12 cellular contexts compared by ENCODE assay signal in the genomic region with DNA sequence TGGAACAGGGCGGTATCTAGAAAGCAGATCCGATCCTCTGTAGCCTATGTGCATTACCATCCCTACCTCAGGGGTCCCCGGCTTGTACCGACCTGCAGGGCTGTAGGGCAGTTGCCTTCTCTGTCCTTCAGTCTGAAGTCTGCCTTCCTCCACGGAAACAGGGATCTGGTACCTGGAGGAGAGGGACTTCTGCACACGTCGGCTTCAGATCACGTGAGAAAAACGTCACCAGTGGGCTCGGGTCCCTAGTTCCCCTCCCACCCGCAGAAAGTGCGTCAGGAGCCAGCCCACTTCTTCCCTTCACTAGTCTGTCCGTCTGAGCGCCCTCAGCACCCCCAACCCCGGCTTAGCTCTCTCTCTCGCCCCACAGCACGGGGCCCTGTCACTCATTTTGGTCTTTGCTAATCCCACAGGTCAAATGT. TPM values are rescaled to one million over a fixed set of nuclear protein-coding genes. Genes with fewer than 3 reads are reported as not detected.
DNase-seq lines count a peak whose midpoint lies in the region; ATAC-seq and TF ChIP-seq lines count a peak whose summit lies in the region.
"Had no signal": no experiment of that assay in that cellular context is flagged by ENCODE, and none has a peak within 500 bp of the region (broad histone marks: within the 10 kb centered on the region; RNA-seq: fewer than 3 reads in every experiment).

A gene with protein sequence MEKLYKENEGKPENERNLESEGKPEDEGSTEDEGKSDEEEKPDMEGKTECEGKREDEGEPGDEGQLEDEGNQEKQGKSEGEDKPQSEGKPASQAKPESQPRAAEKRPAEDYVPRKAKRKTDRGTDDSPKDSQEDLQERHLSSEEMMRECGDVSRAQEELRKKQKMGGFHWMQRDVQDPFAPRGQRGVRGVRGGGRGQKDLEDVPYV (minus strand): TSS at position 170 of the 422 bp plus-strand sequence. CDS start 2,187 bp downstream, outside the sequence.

- no peak for TF ChIP-seq EP300 in suprapubic skin (IDR thresholded peaks at IDR 0.05)
- no peak for TF ChIP-seq EP300 in transverse colon (IDR thresholded peaks at IDR 0.05; ENCODE audit: low read depth)

- peaks cover 70% of the 10 kb centered on the region for H3K27me3 Mint-ChIP-seq in activated T-cell treated with anti-CD3 and anti-CD28 coated beads, Interleukin-2, amount 50 U/mL, for 24 hours
- H3K27me3 Mint-ChIP-seq in activated T-helper 17 cell treated with anti-CD3 and anti-CD28 coated beads, Interleukin-2, amount 50 U/mL, for 72 hours: peaks cover 35% of the 10 kb centered on the region

- H3K4me3 Mint-ChIP-seq in activated T-cell treated with anti-CD3 and anti-CD28 coated beads, Interleukin-2, amount 50 U/mL, for 24 hours: peak within 1 kb of the TSS; percentile 39
- peak within 1 kb of the TSS; percentile 39 for H3K4me3 Mint-ChIP-seq in activated T-helper 17 cell treated with anti-CD3 and anti-CD28 coated beads, Interleukin-2, amount 50 U/mL, for 72 hours
- H3K4me3 Mint-ChIP-seq: HFFc6 had no signal

- H3K27ac Mint-ChIP-seq in activated T-cell treated with anti-CD3 and anti-CD28 coated beads, Interleukin-2, amount 50 U/mL, for 24 hours: no peak within 1 kb of the TSS
- no peak within 1 kb of the TSS for H3K27ac Mint-ChIP-seq in activated T-helper 17 cell treated with anti-CD3 and anti-CD28 coated beads, Interleukin-2, amount 50 U/mL, for 72 hours
- H3K27ac Mint-ChIP-seq: HFFc6 had no signal

- no peak for TF ChIP-seq POLR2A in suprapubic skin (IDR thresholded peaks at IDR 0.05)
- no peak for TF ChIP-seq POLR2A in transverse colon (IDR thresholded peaks at IDR 0.05)

- intact Hi-C loops in transverse colon (cut with DNase I; ENCODE audit: low total_unique reads): no loop called here

- ATAC-seq in activated T-helper 17 cell treated with anti-CD3 and anti-CD28 coated beads, Interleukin-2, amount 50 U/mL, for 72 hours (replicated peaks): no peak
- no peak for ATAC-seq in GM21515 (IDR thresholded peaks at IDR 0.05; ENCODE audit: unreplicated experiment)

- peaks cover 6% of the 10 kb centered on the region for H3K4me1 ChIP-seq in suprapubic skin
- H3K4me1 ChIP-seq in transverse colon: no peaks in the 10 kb centered on the region

- TF ChIP-seq CTCF in suprapubic skin (IDR thresholded peaks at IDR 0.05) (no peak), transverse colon (IDR thresholded peaks at IDR 0.05) (no peak)

- H3K4me1 Mint-ChIP-seq in activated T-cell treated with anti-CD3 and anti-CD28 coated beads, Interleukin-2, amount 50 U/mL, for 24 hours (ENCODE audit: low read depth): peaks cover 6% of the 10 kb centered on the region
- no peaks in the 10 kb centered on the region for H3K4me1 Mint-ChIP-seq in activated T-helper 17 cell treated with anti-CD3 and anti-CD28 coated beads, Interleukin-2, amount 50 U/mL, for 72 hours

- H3K4me3 ChIP-seq in suprapubic skin (peak within 1 kb of the TSS; percentile 5), transverse colon (no peak within 1 kb of the TSS)

- H3K27me3 ChIP-seq in suprapubic skin (peaks cover 3% of the 10 kb centered on the region), transverse colon (peaks cover 2% of the 10 kb centered on the region)

- H3K36me3 ChIP-seq in suprapubic skin (no peaks in the 10 kb centered on the region), transverse colon (no peaks in the 10 kb centered on the region)

- no peak for DNase-seq in activated T-cell treated with anti-CD3 and anti-CD28 coated beads, Interleukin-2, amount 50 U/mL, for 24 hours
- DNase-seq in activated T-cell treated with anti-CD3 and anti-CD28 coated beads for 4 hours (no peak), inferior parietal cortex (ENCODE audit: extremely low spot score) (peak; percentile 49), suprapubic skin (ENCODE audit: low spot score in 2 of 2) (no peak), transverse colon (no peak), LoVo (ENCODE audit: low spot score) (no peak)
- DNase-seq: HFFc6, IMR-90, RPMI8226 had no signal

- in situ Hi-C loops in transverse colon (cut with MboI; ENCODE audit: low pct_ligation_motif_present in 1 of 4, low pct_unique_long_range_greater_than_20kb in 1 of 4, low sequenced_read_pairs in 3 of 4): no loop called here

- no peaks in the 10 kb centered on the region for H3K9me3 Mint-ChIP-seq in activated T-cell treated with anti-CD3 and anti-CD28 coated beads, Interleukin-2, amount 50 U/mL, for 24 hours
- no peaks in the 10 kb centered on the region for H3K9me3 Mint-ChIP-seq in activated T-helper 17 cell treated with anti-CD3 and anti-CD28 coated beads, Interleukin-2, amount 50 U/mL, for 72 hours
- H3K9me3 Mint-ChIP-seq: HFFc6 had no signal

- H3K9me3 ChIP-seq in suprapubic skin (no peaks in the 10 kb centered on the region), transverse colon (no peaks in the 10 kb centered on the region)

- H3K27ac ChIP-seq in suprapubic skin (no peak within 1 kb of the TSS), transverse colon (no peak within 1 kb of the TSS)

- H3K36me3 Mint-ChIP-seq in activated T-cell treated with anti-CD3 and anti-CD28 coated beads, Interleukin-2, amount 50 U/mL, for 24 hours (ENCODE audit: low read depth): no peaks in the 10 kb centered on the region
- no peaks in the 10 kb centered on the region for H3K36me3 Mint-ChIP-seq in activated T-helper 17 cell treated with anti-CD3 and anti-CD28 coated beads, Interleukin-2, amount 50 U/mL, for 72 hours (ENCODE audit: low read depth)

- 26% methylated on average over 15 of the region's 17 CpGs for WGBS in suprapubic skin
- WGBS in transverse colon (ENCODE audit: low coverage in 1 of 2), 2 donors: 0 to 35% methylated on average over 3 to 17 of the region's 17 CpGs

RNA-seq across cellular contexts. Expression of the gene that starts here (rescaled TPM):
- not detected for total RNA-seq in activated T-helper 17 cell treated with anti-CD3 and anti-CD28 coated beads, Interleukin-2, amount 50 U/mL, for 72 hours
- not detected for total RNA-seq in suprapubic skin
- under 1 TPM in 1 of 4 donors, not detected in 3; 0.64 TPM for total RNA-seq in transverse colon
- total RNA-seq: HFFc6, IMR-90, mesenteric fat pad had no signal
